21 cellular contexts compared by ENCODE assay signal in the genomic region with DNA sequence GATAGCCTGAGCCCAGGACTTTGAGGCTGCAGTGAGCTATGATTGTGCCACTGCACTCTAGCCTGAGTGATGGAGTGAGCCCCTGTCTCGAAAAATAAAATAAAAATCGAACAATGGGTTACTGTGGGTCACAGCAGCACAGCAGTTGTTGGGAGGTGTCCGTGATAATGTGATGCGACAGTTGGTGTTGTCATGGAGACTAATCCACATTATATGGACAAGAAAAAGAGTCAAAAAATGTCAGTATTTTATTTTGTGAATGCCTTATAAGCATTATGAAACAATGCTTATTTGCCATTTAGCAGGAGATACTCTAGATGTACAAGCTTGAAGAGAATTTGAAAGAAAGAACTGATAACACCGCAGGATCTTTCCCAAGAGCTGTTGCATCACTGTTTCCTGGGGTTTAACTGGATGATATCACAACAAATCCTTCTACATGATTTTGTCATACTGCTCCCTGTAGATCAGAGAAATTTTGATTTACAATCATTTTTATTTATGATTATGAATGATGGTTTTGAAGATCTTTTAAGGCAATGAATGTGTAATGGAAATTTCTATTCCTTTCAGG.
DNase-seq lines count a peak whose midpoint lies in the region; ATAC-seq and TF ChIP-seq lines count a peak whose summit lies in the region.
"Had no signal": no experiment of that assay in that cellular context is flagged by ENCODE, and none has a peak within 500 bp of the region (broad histone marks: within the 10 kb centered on the region; RNA-seq: fewer than 3 reads in every experiment).

No MANE protein-coding gene starts in this region.

- peaks cover 16% of the 10 kb centered on the region for H3F3A ChIP-seq in smooth muscle cell (ENCODE audit: low read depth)

- H3K9ac ChIP-seq in smooth muscle cell (ENCODE audit: low read depth) = no peak overlapping the region
- H3K9ac ChIP-seq: BLaER1 had no signal

- H2AFZ ChIP-seq in smooth muscle cell (ENCODE audit: low read depth) = no peak overlapping the region

- no peaks in the 10 kb centered on the region for H4K20me1 ChIP-seq in smooth muscle cell (ENCODE audit: low read depth)
- H4K20me1 ChIP-seq: BLaER1 had no signal

- peak overlapping the region; percentile 13 for H3K27ac ChIP-seq in smooth muscle cell (ENCODE audit: low read depth)
- H3K27ac ChIP-seq: BLaER1 had no signal

- no peaks in the 10 kb centered on the region for H3K9me3 ChIP-seq in smooth muscle cell (replicated peaks; ENCODE audit: low read depth)
- H3K9me3 ChIP-seq: MG63 had no signal

- DNase-seq in NCI-H82 (lab: John Stamatoyannopoulos, UW) = peak; percentile 2
- no peak for DNase-seq in NCI-H82 treated with DMSO at 0.1 percent for 48 hours (lab: John Stamatoyannopoulos, UW; ENCODE audit: unreplicated experiment)
- peak; percentile 98 for DNase-seq in amniotic epithelial cell (ENCODE audit: low read depth)
- peak; percentile 90 for DNase-seq in iris pigment epithelial cell (ENCODE audit: low read depth)
- no peak for DNase-seq in smooth muscle cell (lab: John Stamatoyannopoulos, UW; ENCODE audit: unreplicated experiment)
- DNase-seq in NAMALWA (ENCODE audit: low spot score) = no peak
- no peak for DNase-seq in activated gamma-delta T cell (lab: John Stamatoyannopoulos, UW)
- DNase-seq: 8988T; CD8-positive, alpha-beta T cell; DMS79; HCEC 1CT; Karpas-422; MG63; NCI-H1417 treated with DMSO at 0.1 percent for 48 hours; NCI-H1930; NCI-H2171; NCI-H446 treated with DMSO at 0.1 percent for 48 hours had no signal

- no peaks in the 10 kb centered on the region for H3K27me3 ChIP-seq in smooth muscle cell (ENCODE audit: low read depth)
- H3K27me3 ChIP-seq: BLaER1, MG63 had no signal

- 76% methylated on average over 5 of the region's 5 CpGs for WGBS in smooth muscle cell (ENCODE audit: low lambda C conversion rate)

- no peak for TF ChIP-seq CTCF in smooth muscle cell (IDR thresholded peaks at IDR 0.05; ENCODE audit: borderline replicate concordance, insufficient read depth, poor library complexity, severe bottlenecking)

- no peak for ATAC-seq in esophagus mucosa
- ATAC-seq: CD8-positive, alpha-beta T cell; Panc1 had no signal

- H3K4me1 ChIP-seq in smooth muscle cell (ENCODE audit: low read depth) = peaks cover 16% of the 10 kb centered on the region

- no peak overlapping the region for H3K4me2 ChIP-seq in smooth muscle cell
- H3K4me2 ChIP-seq: BLaER1 had no signal

- H3K4me3 ChIP-seq in smooth muscle cell = no peak overlapping the region
- H3K4me3 ChIP-seq: BLaER1, GM12878, MG63 had no signal

- H3K36me3 ChIP-seq in smooth muscle cell (ENCODE audit: low read depth) = no peaks in the 10 kb centered on the region
- H3K36me3 ChIP-seq: BLaER1, MG63 had no signal

- no peaks in the 10 kb centered on the region for H3K79me2 ChIP-seq in smooth muscle cell (ENCODE audit: low read depth)

Comparison
In these comparisons a context has a peak if more than half of its experiments do, and no peak if none do; other contexts are left out.
1. DNase-seq: peak in NCI-H82 (single experiment), amniotic epithelial cell (single experiment) and iris pigment epithelial cell (single experiment); none in NCI-H82 treated with DMSO at 0.1 percent for 48 hours (single experiment), smooth muscle cell (single experiment), NAMALWA (single experiment) and activated gamma-delta T cell (single experiment).